In the genomic region with DNA sequence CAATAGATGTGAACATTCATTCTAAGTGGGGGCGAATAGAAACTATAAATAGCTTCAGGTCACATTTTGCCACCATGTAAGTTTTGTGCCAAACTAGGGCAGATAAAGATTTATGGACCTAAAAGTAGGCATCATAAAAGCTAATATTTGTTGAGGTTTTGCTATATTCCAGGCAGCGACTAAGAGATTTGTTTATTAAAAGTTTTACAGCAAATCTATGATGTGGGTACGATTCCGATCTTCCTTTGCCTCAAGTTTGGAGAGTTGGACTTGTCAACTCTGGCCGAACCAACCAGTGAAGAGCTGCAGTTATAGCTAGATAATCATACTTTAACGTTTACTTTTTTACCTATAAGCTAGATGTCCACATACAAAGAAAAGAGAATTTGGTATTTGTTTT, we compare ENCODE assay signal across 9 cellular contexts. TPM values are rescaled to one million over a fixed set of nuclear protein-coding genes. Genes with fewer than 3 reads are reported as not detected.
DNase-seq lines count a peak whose midpoint lies in the region; ATAC-seq and TF ChIP-seq lines count a peak whose summit lies in the region.
"Had no signal": no experiment of that assay in that cellular context is flagged by ENCODE, and none has a peak within 500 bp of the region (broad histone marks: within the 10 kb centered on the region; RNA-seq: fewer than 3 reads in every experiment).

No MANE protein-coding gene starts in this region.

- H3F3A ChIP-seq in SU-DHL-6 (ENCODE audit: insufficient read depth) = peaks cover 25% of the 10 kb centered on the region

- no peaks in the 10 kb centered on the region for H3K9me2 ChIP-seq in SU-DHL-6 (replicated peaks; ENCODE audit: insufficient read depth, low read length)

- no peak for DNase-seq in GM12864 (ENCODE audit: low read depth)
- DNase-seq in fibroblast of lung (ENCODE audit: low read depth in 2 of 2) = no peak
- no peak for DNase-seq in retinal pigment epithelial cell (ENCODE audit: low read depth)
- DNase-seq in CD1c-positive myeloid dendritic cell (ENCODE audit: extremely low spot score) = no peak
- no peak for DNase-seq in effector CD4-positive, alpha-beta T cell
- DNase-seq: NCI-H1417 treated with DMSO at 0.1 percent for 48 hours had no signal

- H2AFZ ChIP-seq in SU-DHL-6 (ENCODE audit: low read depth, low read length, severe bottlenecking) (no peak overlapping the region), fibroblast of lung (ENCODE audit: low read length) (no peak overlapping the region)

- H3K27me3 ChIP-seq in SU-DHL-6 (ENCODE audit: low read length) (no peaks in the 10 kb centered on the region), fibroblast of lung (ENCODE audit: control insufficient read depth, insufficient read depth, low read length) (no peaks in the 10 kb centered on the region)

- H3K9ac ChIP-seq in SU-DHL-6 (ENCODE audit: low read length) (peak overlapping the region; percentile 99), fibroblast of lung (ENCODE audit: insufficient read depth, low read length) (peak overlapping the region; percentile 100)

- H3K4me1 ChIP-seq in fibroblast of lung (ENCODE audit: control insufficient read depth, extremely low read depth, insufficient read depth, low read length) = peaks cover 4% of the 10 kb centered on the region

- H3K9me3 ChIP-seq in SU-DHL-6 (ENCODE audit: insufficient read depth, low read length) (no peaks in the 10 kb centered on the region), fibroblast of lung (ENCODE audit: control insufficient read depth, insufficient read depth, low read depth, low read length) (no peaks in the 10 kb centered on the region)

- peaks cover 22% of the 10 kb centered on the region; the same call in 1 of the 2 replicates for H3K36me3 ChIP-seq in SU-DHL-6 (ENCODE audit: low read length)
- peaks cover 3% of the 10 kb centered on the region for H3K36me3 ChIP-seq in fibroblast of lung (ENCODE audit: control insufficient read depth, insufficient read depth, low read length)

- H4K20me1 ChIP-seq in SU-DHL-6 (ENCODE audit: low read depth, low read length) (peaks cover 45% of the 10 kb centered on the region), fibroblast of lung (ENCODE audit: control insufficient read depth, extremely low read depth, insufficient read depth, low read length) (peaks cover 2% of the 10 kb centered on the region)

- no peak for ATAC-seq in activated CD4-positive, CD25-positive, alpha-beta regulatory T cell treated with anti-CD3 and anti-CD28 coated beads, Interleukin-2, amount 50 U/mL, for 24 hours
- ATAC-seq in HG02610 (IDR thresholded peaks at IDR 0.05; ENCODE audit: unreplicated experiment) = no peak

- H3K4me2 ChIP-seq in SU-DHL-6 (ENCODE audit: low read depth, low read length, poor library complexity, severe bottlenecking) (peak overlapping the region; percentile 89), fibroblast of lung (ENCODE audit: extremely low read depth, insufficient read depth, low read length) (peak overlapping the region; percentile 81)

- TF ChIP-seq CTCF in GM12864 (IDR thresholded peaks at IDR 0.05; ENCODE audit: low read depth, low read length, missing control alignments) (no peak), SU-DHL-6 (IDR thresholded peaks at IDR 0.05; ENCODE audit: insufficient read depth, low read length, poor library complexity, severe bottlenecking) (no peak), fibroblast of lung (conservative IDR thresholded peaks at IDR 0.05 in 1 of 2, IDR thresholded peaks at IDR 0.05 in 1 of 2; ENCODE audit: low read depth in 1 of 2, low read length in 2 of 2) (no peak), retinal pigment epithelial cell (conservative IDR thresholded peaks at IDR 0.05; ENCODE audit: low read depth, low read length) (no peak)

- H3K79me2 ChIP-seq in SU-DHL-6 (ENCODE audit: insufficient read depth, low read length) (peaks cover 64% of the 10 kb centered on the region), fibroblast of lung (ENCODE audit: control insufficient read depth, insufficient read depth, low read length) (peaks cover 63% of the 10 kb centered on the region)

- H3K27ac ChIP-seq in SU-DHL-6 (ENCODE audit: low read depth, low read length) (no peak overlapping the region), fibroblast of lung (ENCODE audit: insufficient read depth, low read length) (peak overlapping the region; percentile 100)

- H3K4me3 ChIP-seq in GM12864 (ENCODE audit: low read depth, low read length) (peak overlapping the region; percentile 99), SU-DHL-6 (ENCODE audit: insufficient read depth, low read length, poor library complexity, severe bottlenecking) (peak overlapping the region; percentile 92), fibroblast of lung (replicated peaks in 1 of 4; ENCODE audit: control extremely low read depth in 1 of 4, insufficient read depth in 1 of 4, low read depth in 3 of 4, low read length in 4 of 4) (peak overlapping the region; percentile 85 to 97 (median 95)), retinal pigment epithelial cell (ENCODE audit: low read length) (peak overlapping the region; percentile 94)

RNA-seq across cellular contexts. Expression of gene MAPK1IP1L, which starts 1.6 kb away (rescaled TPM):
- total RNA-seq in fibroblast of lung = 14.1 and 16.5 TPM in 2 replicates
- polyA plus RNA-seq in fibroblast of lung = 82.3 and 103 TPM in 2 replicates
- 54.5 and 66.4 TPM in 2 replicates for polyA plus RNA-seq in fibroblast of lung (2012)
- 515 and 704 TPM in 2 replicates for polyA minus RNA-seq in fibroblast of lung (ENCODE audit: low replicate concordance)

RNA-seq across cellular contexts. Expression of gene SOCS4, which starts 26.0 kb away (rescaled TPM):
- 16.2 and 19.2 TPM in 2 replicates for total RNA-seq in fibroblast of lung
- 11.5 TPM in 2 replicates for polyA plus RNA-seq in fibroblast of lung
- polyA plus RNA-seq in fibroblast of lung (2012) = 7.0 and 9.3 TPM in 2 replicates
- polyA minus RNA-seq in fibroblast of lung (ENCODE audit: low replicate concordance) = 3.7 and 6.4 TPM in 2 replicates

RNA-seq across cellular contexts. Expression of gene WDHD1, which starts 26.1 kb away (rescaled TPM):
- total RNA-seq in fibroblast of lung = 8.6 and 9.8 TPM in 2 replicates
- 7.3 and 13.0 TPM in 2 replicates for polyA plus RNA-seq in fibroblast of lung
- 4.8 and 9.7 TPM in 2 replicates for polyA plus RNA-seq in fibroblast of lung (2012)
- polyA minus RNA-seq in fibroblast of lung (ENCODE audit: low replicate concordance) = 1.2 and 2.6 TPM in 2 replicates
